9 cellular contexts compared by ENCODE assay signal in the genomic region with DNA sequence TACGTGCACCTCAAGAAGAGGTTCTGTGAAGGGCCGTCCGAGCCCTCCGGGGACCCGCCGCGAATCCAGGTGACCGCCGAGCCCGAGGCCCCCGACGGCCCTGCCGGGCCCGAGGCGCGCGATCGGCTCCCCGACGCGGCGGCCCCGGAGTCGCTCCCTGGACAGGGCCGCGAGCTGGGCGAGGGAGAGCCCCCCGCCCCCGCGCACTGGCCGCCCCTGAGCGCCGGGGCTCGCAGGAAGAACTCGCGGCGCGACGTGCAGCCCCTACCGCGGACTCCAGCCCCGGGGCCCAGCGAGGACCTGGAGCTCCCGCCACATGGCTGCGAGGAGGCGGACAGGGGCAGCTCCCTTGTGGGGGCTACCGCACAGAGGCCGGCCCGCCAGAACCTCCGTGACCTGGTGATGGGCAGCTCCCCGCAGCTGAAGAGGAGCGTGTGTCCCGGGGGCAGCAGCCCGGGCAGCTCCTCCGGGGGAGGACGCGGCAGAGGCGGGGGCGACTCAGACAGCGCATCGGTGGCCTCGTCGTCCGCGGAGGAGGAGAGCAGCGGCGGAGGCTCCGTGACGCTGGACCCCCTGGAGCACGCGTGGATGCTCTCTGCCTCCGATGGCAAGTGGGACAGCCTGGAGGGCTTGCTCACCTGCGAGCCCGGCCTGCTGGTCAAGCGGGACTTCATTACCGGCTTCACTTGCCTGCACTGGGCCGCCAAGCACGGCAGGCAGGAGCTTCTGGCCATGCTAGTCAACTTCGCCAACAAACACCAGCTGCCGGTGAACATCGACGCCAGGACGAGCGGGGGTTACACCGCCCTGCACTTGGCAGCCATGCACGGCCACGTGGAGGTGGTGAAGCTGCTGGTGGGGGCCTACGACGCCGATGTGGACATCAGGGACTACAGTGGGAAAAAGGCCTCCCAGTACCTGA. TPM values are rescaled to one million over a fixed set of nuclear protein-coding genes. Genes with fewer than 3 reads are reported as not detected.
DNase-seq lines count a peak whose midpoint lies in the region; ATAC-seq, FAIRE-seq and TF ChIP-seq lines count a peak whose summit lies in the region.
"Had no signal": no experiment of that assay in that cellular context is flagged by ENCODE, and none has a peak within 500 bp of the region (broad histone marks: within the 10 kb centered on the region; RNA-seq: fewer than 3 reads in every experiment).

No MANE protein-coding gene starts in this region.

- H3K36me3 ChIP-seq in bronchial epithelial cell (ENCODE audit: control insufficient read depth, insufficient read depth, low read length): no peaks in the 10 kb centered on the region

- peak overlapping the region; percentile 92 to 99 for H3K27ac ChIP-seq in A549

- CTCF ChIA-PET in A549 (lab: Yijun Ruan, JAX): interaction anchor here (0.5 to 4.9 kb wide), 8 partner anchors 14 to 121 kb away, joined by 3 to 37 read pairs (median 3); no protein-coding TSS in a partner anchor

- H3K4me3 ChIP-seq in A549 (peak overlapping the region; percentile 69), bronchial epithelial cell (ENCODE audit: low read depth, low read length) (peak overlapping the region; percentile 71), lower leg skin (ENCODE audit: low read depth, poor library complexity, severe bottlenecking) (peak overlapping the region; percentile 66)

- no peak for TF ChIP-seq POLR2A in A549 (IDR thresholded peaks at IDR 0.05; ENCODE audit: low read length)
- no peak for TF ChIP-seq POLR2A in lower leg skin (IDR thresholded peaks at IDR 0.05)
- no peak for TF ChIP-seq POLR2A in H54 (IDR thresholded peaks at IDR 0.05; ENCODE audit: low read depth, low read length)

- DNase-seq in A549 (ENCODE audit: low read depth in 1 of 2, low spot score in 1 of 2) (peak in 1 of 2 experiments; percentile 31), bronchial epithelial cell (ENCODE audit: low read depth) (no peak), lower leg skin (ENCODE audit: low spot score in 2 of 2) (peak in 1 of 2 donors; percentile 89), urothelium cell line (ENCODE audit: low spot score) (peak; percentile 32), H54 (ENCODE audit: insufficient read length, low spot score) (no peak), OCI-M1 (lab: John Stamatoyannopoulos, UW) (no peak)

- TF ChIP-seq RAD21 in A549 (conservative IDR thresholded peaks at IDR 0.05 in 1 of 2, IDR thresholded peaks at IDR 0.05 in 1 of 2): no peak

- H3K4me2 ChIP-seq in A549: peak overlapping the region; percentile 81

- intact Hi-C loops in lower leg skin (cut with DNase I; ENCODE audit: low total_unique reads): no loop called here

- TF ChIP-seq CTCF in A549 (IDR thresholded peaks at IDR 0.05): no peak
- no peak for TF ChIP-seq CTCF in bronchial epithelial cell (IDR thresholded peaks at IDR 0.05; ENCODE audit: insufficient read depth, low read length, severe bottlenecking)
- no peak for TF ChIP-seq CTCF in lower leg skin (IDR thresholded peaks at IDR 0.05)

- no peaks in the 10 kb centered on the region for H3K9me3 ChIP-seq in A549

- H3K27me3 ChIP-seq in bronchial epithelial cell (ENCODE audit: control insufficient read depth, insufficient read depth, low read length): no peaks in the 10 kb centered on the region

- TF ChIP-seq EP300 in A549 (IDR thresholded peaks at IDR 0.05): no peak

- ATAC-seq in A549 (peak in 1 of 2 experiments; percentile 3; a peak in 2 of 6 replicates), GM21528 (IDR thresholded peaks at IDR 0.05; ENCODE audit: low FRiP score, unreplicated experiment) (peak; percentile 13), HG03039 (IDR thresholded peaks at IDR 0.05; ENCODE audit: unreplicated experiment) (no peak)

- H3K4me1 ChIP-seq in A549: peaks cover 43% of the 10 kb centered on the region; the same call in 2 of the 3 replicates

- POLR2A ChIA-PET in A549 (lab: Yijun Ruan, JAX): interaction anchor here (0.6 to 1.6 kb wide), 10 partner anchors 8 to 116 kb away, joined by 3 to 8 read pairs (median 4); no protein-coding TSS in a partner anchor

- FAIRE-seq in A549 (lab: Jason Lieb, UNC) (no peak), bronchial epithelial cell (lab: Jason Lieb, UNC) (no peak), urothelium cell line (lab: Jason Lieb, UNC) (peak; percentile 89), H54 (lab: Jason Lieb, UNC) (no peak)
- FAIRE-seq: colon had no signal

- WGBS in A549 (ENCODE audit: missing lambda C conversion rate): 59% methylated on average over 20 of the region's 90 CpGs
- WGBS in lower leg skin, 2 donors: 7 to 13% methylated on average over 21 to 24 of the region's 90 CpGs

TF ChIP-seq in A549, 52 proteins besides CTCF, POLR2A, EP300 and RAD21:
- TF ChIP-seq RNF2 (IDR thresholded peaks at IDR 0.05; ENCODE audit: borderline replicate concordance, low read depth) (0 out of 2 replicates have a peak, but pooled peaks have one; percentile 11), TFCP2L1 (CRISPR knock-in tag; IDR thresholded peaks at IDR 0.05) (no peak)
- TF ChIP-seq, protein P1, sequence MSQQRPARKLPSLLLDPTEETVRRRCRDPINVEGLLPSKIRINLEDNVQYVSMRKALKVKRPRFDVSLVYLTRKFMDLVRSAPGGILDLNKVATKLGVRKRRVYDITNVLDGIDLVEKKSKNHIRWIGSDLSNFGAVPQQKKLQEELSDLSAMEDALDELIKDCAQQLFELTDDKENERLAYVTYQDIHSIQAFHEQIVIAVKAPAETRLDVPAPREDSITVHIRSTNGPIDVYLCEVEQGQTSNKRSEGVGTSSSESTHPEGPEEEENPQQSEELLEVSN (IDR thresholded peaks at IDR 0.05; ENCODE audit: borderline replicate concordance, low read depth): 0 out of 2 replicates have a peak, but pooled peaks have one; percentile 30
- TF ChIP-seq, protein P2, sequence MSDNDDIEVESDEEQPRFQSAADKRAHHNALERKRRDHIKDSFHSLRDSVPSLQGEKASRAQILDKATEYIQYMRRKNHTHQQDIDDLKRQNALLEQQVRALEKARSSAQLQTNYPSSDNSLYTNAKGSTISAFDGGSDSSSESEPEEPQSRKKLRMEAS (IDR thresholded peaks at IDR 0.05): peak; percentile 88
TF ChIP-seq in A549: peak in this region for 3.

RNA-seq across cellular contexts. Expression of a gene that starts 0.8 kb away (rescaled TPM):
- 9.9 and 13.7 TPM in 2 replicates for polyA plus RNA-seq in A549 (2011; rRNA removed)
- 6.9 and 9.8 TPM in 2 replicates for polyA plus RNA-seq in A549 (2012; cell fraction: cytosol; rRNA removed)
- 5.4 and 8.0 TPM in 2 replicates for polyA plus RNA-seq in A549 (2012; cell fraction: nucleus; rRNA removed)
- 11.7 to 14.2 TPM (median 13.4 TPM) in 3 replicates for polyA plus RNA-seq in A549 (2017; fragmentation: RNase III; extraction: RNeasy Plus Mini Kit Qiagen cat#74134 plus additional on column Dnase treatment)
- polyA minus RNA-seq in A549 (2011; rRNA and poly(A)+ RNA removed): 5.8 and 6.5 TPM in 2 replicates
- 48.4 and 63.5 TPM in 2 replicates for total RNA-seq in bronchial epithelial cell
- 10 to 100 TPM; 80.6 to 85.9 (median 81.7) TPM for total RNA-seq in lower leg skin

RNA-seq across cellular contexts. Expression of a gene that starts 1.2 kb away (rescaled TPM):
- polyA plus RNA-seq in A549 (2011; rRNA removed) (76.9 and 87.6 TPM in 2 replicates), A549 (2017; fragmentation: RNase III; extraction: RNeasy Plus Mini Kit Qiagen cat#74134 plus additional on column Dnase treatment) (84.8 to 95.0 TPM (median 93.1 TPM) in 3 replicates)
- 23.1 and 28.0 TPM in 2 replicates for polyA plus RNA-seq in A549 (2012; cell fraction: cytosol; rRNA removed)
- polyA plus RNA-seq in A549 (2012; cell fraction: nucleus; rRNA removed): 10.3 and 12.1 TPM in 2 replicates
- 46.9 and 49.9 TPM in 2 replicates for polyA minus RNA-seq in A549 (2011; rRNA and poly(A)+ RNA removed)
- total RNA-seq in bronchial epithelial cell (62.4 and 89.7 TPM in 2 replicates), lower leg skin (100 to 1,000 TPM in 3 of 4 donors, 10 to 100 TPM in 1; 81.7 to 134 (median 114) TPM)
